ENCODE assay signal across 23 cellular contexts in the genomic region with DNA sequence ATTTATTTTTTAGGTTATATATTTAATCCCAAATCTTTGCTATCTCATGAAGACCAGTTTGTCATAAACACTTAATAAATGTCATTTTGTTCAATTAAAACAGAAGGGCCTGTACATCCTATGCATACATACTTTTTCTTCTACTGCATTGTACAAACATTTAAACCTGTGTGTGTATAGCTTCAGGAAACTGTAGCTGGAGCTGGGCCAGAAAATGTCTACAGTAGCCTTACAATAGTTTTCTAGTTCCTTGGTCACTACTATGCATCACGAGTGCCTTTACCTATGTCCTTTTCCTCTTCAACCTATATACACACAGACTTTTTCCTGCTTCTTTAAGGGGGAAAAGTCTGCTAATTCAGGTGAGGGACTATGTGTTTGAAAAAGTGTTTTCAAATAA.
"Had no signal": no experiment of that assay in that cellular context is flagged by ENCODE, and none has a peak within 500 bp of the region (broad histone marks: within the 10 kb centered on the region; RNA-seq: fewer than 3 reads in every experiment).

No MANE protein-coding gene starts in this region.

- H3K4me3 ChIP-seq: left ventricle myocardium inferior, lung, neural progenitor cell, right atrium auricular region, right lobe of liver, smooth muscle cell, tibial nerve, uterus had no signal

- H3K4me3 Mint-ChIP-seq: memory B cell; naive thymus-derived CD8-positive, alpha-beta T cell; nephron progenitor cell; neural progenitor cell; stimulated activated memory B cell treated with anti-CD40 and anti-IgM and Interleukin-4, amounts not matched to agents 10 μg/mL and 1 μg/mL and 100 μg/mL, for 72 hours; stimulated activated naive CD8-positive, alpha-beta T cell treated with anti-CD3 and anti-CD28 coated beads, Interleukin-15, amount 100 ng/mL, for 72 hours; type B pancreatic cell had no signal

- H3K27me3 Mint-ChIP-seq: memory B cell; progenitor cell of endocrine pancreas; stimulated activated memory B cell treated with anti-CD40 and anti-IgM and Interleukin-4, amounts not matched to agents 10 μg/mL and 1 μg/mL and 100 μg/mL, for 72 hours; stimulated activated naive CD8-positive, alpha-beta T cell treated with anti-CD3 and anti-CD28 coated beads, Interleukin-15, amount 100 ng/mL, for 72 hours; type B pancreatic cell had no signal

- ATAC-seq: naive thymus-derived CD8-positive, alpha-beta T cell; right lobe of liver; stimulated activated memory B cell treated with anti-CD40 and anti-IgM and Interleukin-4, amounts not matched to agents 10 μg/mL and 1 μg/mL and 100 μg/mL, for 72 hours; stimulated activated naive CD8-positive, alpha-beta T cell treated with anti-CD3 and anti-CD28 coated beads, Interleukin-15, amount 100 ng/mL, for 72 hours had no signal

- H3K4me1 Mint-ChIP-seq: memory B cell; naive thymus-derived CD8-positive, alpha-beta T cell; nephron progenitor cell; neural progenitor cell; stimulated activated memory B cell treated with anti-CD40 and anti-IgM and Interleukin-4, amounts not matched to agents 10 μg/mL and 1 μg/mL and 100 μg/mL, for 72 hours; stimulated activated naive CD8-positive, alpha-beta T cell treated with anti-CD3 and anti-CD28 coated beads, Interleukin-15, amount 100 ng/mL, for 72 hours had no signal

- DNase-seq: islet precursor cell; left ventricle myocardium inferior; naive thymus-derived CD8-positive, alpha-beta T cell; nephron progenitor cell; occipital lobe; right lobe of liver; stimulated activated CD4-positive, alpha-beta T cell treated with anti-CD3 and anti-CD28 coated beads, Interleukin-1b, Interleukin-23, amount 100 ng/mL, for 48 hours; stimulated activated CD4-positive, alpha-beta T cell treated with anti-CD3 and anti-CD28 coated beads, Interleukin-2, amount 100 ng/mL, for 48 hours; stimulated activated CD4-positive, alpha-beta T cell treated with anti-CD3 and anti-CD28 coated beads, Interleukin-4, amount 100 ng/mL, for 4 hours; stimulated activated CD8-positive, alpha-beta memory T cell treated with anti-CD3 and anti-CD28 coated beads, Interleukin-4, amount 100 ng/mL, for 48 hours; stimulated activated naive CD4-positive, alpha-beta T cell treated with Interleukin-2 at 50 U/mL for 16 hours; stimulated activated naive CD8-positive, alpha-beta T cell treated with anti-CD3 and anti-CD28 coated beads, Interleukin-15, amount 100 ng/mL, for 72 hours; substantia nigra; uterus had no signal

- H3K9me3 Mint-ChIP-seq: memory B cell; nephron progenitor cell; neural progenitor cell; stimulated activated memory B cell treated with anti-CD40 and anti-IgM and Interleukin-4, amounts not matched to agents 10 μg/mL and 1 μg/mL and 100 μg/mL, for 72 hours; stimulated activated naive CD8-positive, alpha-beta T cell treated with anti-CD3 and anti-CD28 coated beads, Interleukin-15, amount 100 ng/mL, for 72 hours; type B pancreatic cell had no signal

- H3K27ac Mint-ChIP-seq: memory B cell; naive thymus-derived CD8-positive, alpha-beta T cell; nephron progenitor cell; neural progenitor cell; progenitor cell of endocrine pancreas; stimulated activated memory B cell treated with anti-CD40 and anti-IgM and Interleukin-4, amounts not matched to agents 10 μg/mL and 1 μg/mL and 100 μg/mL, for 72 hours; stimulated activated naive CD8-positive, alpha-beta T cell treated with anti-CD3 and anti-CD28 coated beads, Interleukin-15, amount 100 ng/mL, for 72 hours; type B pancreatic cell had no signal

- H3K36me3 Mint-ChIP-seq: memory B cell; naive thymus-derived CD8-positive, alpha-beta T cell; neural progenitor cell; stimulated activated memory B cell treated with anti-CD40 and anti-IgM and Interleukin-4, amounts not matched to agents 10 μg/mL and 1 μg/mL and 100 μg/mL, for 72 hours; type B pancreatic cell had no signal
